In genomic region chr2:96305091-96305978, GRCh38 we compare ENCODE assay signal across 1 cellular context.
A peak's percentile ranks its signal among the peaks of the same experiment; 100 is the strongest.
TF ChIP-seq lines count a peak whose summit lies in the region.

SNRNP200 (minus strand) TSS chr2:96305546; CDS start chr2:96305437, 109 bp downstream.

TF ChIP-seq in HepG2, 621 proteins besides CTCF, POLR2A, EP300 and RAD21 (continued from another document and continues in another):
- no peak for TF ChIP-seq EHMT2 (IDR thresholded peaks at IDR 0.05; ENCODE audit: borderline replicate concordance, low read depth, low read length)
- peak; percentile 84 for TF ChIP-seq ZNF883 (CRISPR knock-in tag; IDR thresholded peaks at IDR 0.05; ENCODE audit: not compliant biosample characterization)
- no peak for TF ChIP-seq BCLAF1 (IDR thresholded peaks at IDR 0.05)
- no peak for TF ChIP-seq POLR2AphosphoS2 (IDR thresholded peaks at IDR 0.05; ENCODE audit: low read depth, low read length)
- TF ChIP-seq PHF21A (CRISPR knock-in tag; IDR thresholded peaks at IDR 0.05): peak; percentile 84
- TF ChIP-seq FOXP1 (IDR thresholded peaks at IDR 0.05): no peak
- TF ChIP-seq FOXP1 (CRISPR knock-in tag; IDR thresholded peaks at IDR 0.05): peak; percentile 22; the same call in 1 of the 2 replicates
- TF ChIP-seq ZNF275 (CRISPR knock-in tag; IDR thresholded peaks at IDR 0.05; ENCODE audit: borderline replicate concordance): peak; percentile 91
- TF ChIP-seq ZNF280B (CRISPR knock-in tag; IDR thresholded peaks at IDR 0.05; ENCODE audit: borderline replicate concordance): peak; percentile 86; the same call in 1 of the 2 replicates
- TF ChIP-seq PBX2 (CRISPR knock-in tag; IDR thresholded peaks at IDR 0.05): no peak
- no peak for TF ChIP-seq TCF12 (IDR thresholded peaks at IDR 0.05)
- no peak for TF ChIP-seq TCF12 (CRISPR knock-in tag; IDR thresholded peaks at IDR 0.05)
- no peak for TF ChIP-seq SUZ12 (IDR thresholded peaks at IDR 0.05; ENCODE audit: low read depth, low read length)
- no peak for TF ChIP-seq MYNN (CRISPR knock-in tag; IDR thresholded peaks at IDR 0.05; ENCODE audit: low read depth)
- peak; percentile 97 for TF ChIP-seq NKX3-1 (CRISPR knock-in tag; IDR thresholded peaks at IDR 0.05)
- 0 out of 2 replicates have a peak, but pooled peaks have one; percentile 74 for TF ChIP-seq CHCHD3 (CRISPR knock-in tag; IDR thresholded peaks at IDR 0.05)
- TF ChIP-seq STAG1 (CRISPR knock-in tag; IDR thresholded peaks at IDR 0.05): no peak; the same call in none of the 2 replicates
- peak; percentile 64 for TF ChIP-seq PRDM15 (CRISPR knock-in tag; IDR thresholded peaks at IDR 0.05)
- no peak for TF ChIP-seq PCBP2 (optimal IDR thresholded peaks at IDR 0.05; ENCODE audit: low read depth, low read length, poor library complexity, severe bottlenecking)
- peak; percentile 91; the same call in 1 of the 2 replicates for TF ChIP-seq TP53 (CRISPR knock-in tag; conservative IDR thresholded peaks at IDR 0.05)
- TF ChIP-seq RERE (CRISPR knock-in tag; IDR thresholded peaks at IDR 0.05; ENCODE audit: low read depth): no peak
- peak; percentile 62; the same call in 1 of the 2 replicates for TF ChIP-seq ZNF605 (CRISPR knock-in tag; IDR thresholded peaks at IDR 0.05)
- peak; percentile 99 for TF ChIP-seq YEATS4 (CRISPR knock-in tag; IDR thresholded peaks at IDR 0.05; ENCODE audit: borderline replicate concordance)
- peak; percentile 68; the same call in 1 of the 2 replicates for TF ChIP-seq TFE3 (CRISPR knock-in tag; IDR thresholded peaks at IDR 0.05)
- TF ChIP-seq ZNF562 (CRISPR knock-in tag; IDR thresholded peaks at IDR 0.05; ENCODE audit: borderline replicate concordance): no peak
- TF ChIP-seq ZNF33B (CRISPR knock-in tag; IDR thresholded peaks at IDR 0.05): peak; percentile 85; the same call in 1 of the 2 replicates
- no peak for TF ChIP-seq ZBED4 (CRISPR knock-in tag; IDR thresholded peaks at IDR 0.05; ENCODE audit: borderline replicate concordance)
